In genomic region chr11:34234086-34234740, GRCh38 we compare ENCODE assay signal across 9 cellular contexts.
A peak's percentile ranks its signal among the peaks of the same experiment; 100 is the strongest.
DNase-seq lines count a peak whose midpoint lies in the region; ATAC-seq and TF ChIP-seq lines count a peak whose summit lies in the region.
"Had no signal": no experiment of that assay in that cellular context is flagged by ENCODE, and none has a peak within 500 bp of the region (broad histone marks: within the 10 kb centered on the region; RNA-seq: fewer than 3 reads in every experiment).

No MANE protein-coding gene starts in this region.

- H2AFZ ChIP-seq in OCI-LY3 (ENCODE audit: low read depth, low read length), result no peak overlapping the region

- peak overlapping the region; percentile 68 for H3K4me3 ChIP-seq in OCI-LY3 (ENCODE audit: low read length)

- H3K27me3 Mint-ChIP-seq in activated T-cell treated with anti-CD3 and anti-CD28 coated beads, Interleukin-2, amount 50 U/mL, for 4 hours (ENCODE audit: low read depth), result peaks cover 5% of the 10 kb centered on the region
- H3K27me3 Mint-ChIP-seq: brain had no signal

- H3K9me3 Mint-ChIP-seq in activated T-cell treated with anti-CD3 and anti-CD28 coated beads, Interleukin-2, amount 50 U/mL, for 4 hours, result no peaks in the 10 kb centered on the region
- H3K9me3 Mint-ChIP-seq: brain had no signal

- DNase-seq in activated T-cell treated with anti-CD3 and anti-CD28 coated beads, Interleukin-2, amount 50 U/mL, for 4 hours, result peak; percentile 78
- peak; percentile 71 for DNase-seq in iPS-NIHi11 (ENCODE audit: low spot score)
- peak; percentile 34 for DNase-seq in stimulated activated CD8-positive, alpha-beta memory T cell treated with anti-CD3 and anti-CD28 coated beads, Interleukin-15, amount 100 ng/mL, for 24 hours (ENCODE audit: low read depth)
- DNase-seq in dedifferentiated amniotic fluid mesenchymal stem cell (ENCODE audit: extremely low spot score), result no peak
- no peak for DNase-seq in NCI-H1694 (lab: John Stamatoyannopoulos, UW)

- peaks cover 12% of the 10 kb centered on the region for H3K36me3 ChIP-seq in OCI-LY3 (replicated peaks; ENCODE audit: low read depth, low read length)

- no peak overlapping the region for H3K4me3 Mint-ChIP-seq in activated T-cell treated with anti-CD3 and anti-CD28 coated beads, Interleukin-2, amount 50 U/mL, for 4 hours
- H3K4me3 Mint-ChIP-seq: brain had no signal

- H3K79me2 ChIP-seq in OCI-LY3 (ENCODE audit: low read length), result peaks cover 24% of the 10 kb centered on the region; the same call in 1 of the 2 replicates

- H3K36me3 Mint-ChIP-seq in activated T-cell treated with anti-CD3 and anti-CD28 coated beads, Interleukin-2, amount 50 U/mL, for 4 hours (ENCODE audit: insufficient read depth), result no peaks in the 10 kb centered on the region
- H3K36me3 Mint-ChIP-seq: brain had no signal

- peak overlapping the region; percentile 98 for H3K4me2 ChIP-seq in OCI-LY3 (ENCODE audit: low read length)

- no peaks in the 10 kb centered on the region for H4K20me1 ChIP-seq in OCI-LY3 (ENCODE audit: insufficient read depth, low read length)

- peak overlapping the region; percentile 63 for H3K9ac ChIP-seq in OCI-LY3 (ENCODE audit: low read length)

- H3K4me1 ChIP-seq in OCI-LY3 (ENCODE audit: low read length), result peaks cover 81% of the 10 kb centered on the region

- 0 out of 2 replicates have a peak, but pooled peaks cover 5% of the 10 kb centered on the region for H3K27me3 ChIP-seq in OCI-LY3 (ENCODE audit: low read depth, low read length)

- no peak for TF ChIP-seq CTCF in OCI-LY3 (IDR thresholded peaks at IDR 0.05; ENCODE audit: low read depth, low read length)

- ATAC-seq in GM18861 (IDR thresholded peaks at IDR 0.05; ENCODE audit: unreplicated experiment) (peak; percentile 71), HG02938 (IDR thresholded peaks at IDR 0.05; ENCODE audit: unreplicated experiment) (peak; percentile 67)
- ATAC-seq in activated T-cell treated with anti-CD3 and anti-CD28 coated beads, Interleukin-2, amount 50 U/mL, for 4 hours, result peak; percentile 91 to 93

- no peaks in the 10 kb centered on the region; the same call in 1 of the 2 replicates for H3K9me3 ChIP-seq in OCI-LY3 (ENCODE audit: insufficient read depth, low read length)

- H3K27ac ChIP-seq in OCI-LY3 (ENCODE audit: low read length), result peak overlapping the region; percentile 93

- peaks cover 32% of the 10 kb centered on the region for H3K4me1 Mint-ChIP-seq in activated T-cell treated with anti-CD3 and anti-CD28 coated beads, Interleukin-2, amount 50 U/mL, for 4 hours (ENCODE audit: low read depth)

Comparison
In these comparisons a context has a peak if more than half of its experiments do, and no peak if none do; other contexts are left out.
1. DNase-seq: peak in activated T-cell treated with anti-CD3 and anti-CD28 coated beads, Interleukin-2, amount 50 U/mL, for 4 hours (single experiment), iPS-NIHi11 (single experiment) and stimulated activated CD8-positive, alpha-beta memory T cell treated with anti-CD3 and anti-CD28 coated beads, Interleukin-15, amount 100 ng/mL, for 24 hours (single experiment); none in dedifferentiated amniotic fluid mesenchymal stem cell (single experiment) and NCI-H1694 (single experiment).
2. Peak in every context shown above with its lines, with median percentiles within 50 percentile points of each other: ATAC-seq.